ENCODE assay signal across 11 cellular contexts in the genomic region with DNA sequence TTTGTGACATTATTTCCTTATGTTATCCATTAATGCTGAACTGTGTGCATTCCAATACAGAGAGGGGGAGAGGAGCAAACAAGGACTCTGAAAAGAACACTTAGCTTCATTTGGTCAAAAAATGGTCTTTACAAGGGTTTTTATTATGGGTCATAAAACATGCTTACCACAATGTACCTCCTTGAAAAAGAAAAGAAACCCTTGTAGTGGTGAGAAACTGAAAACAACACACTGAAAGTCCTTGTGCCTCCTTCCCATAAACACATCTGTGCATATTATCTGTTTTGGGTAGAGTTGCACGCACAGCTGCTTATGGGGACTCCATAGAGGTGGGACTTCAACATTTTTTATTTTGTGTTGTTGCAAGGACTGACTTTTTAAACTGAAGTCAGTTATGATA.
DNase-seq lines count a peak whose midpoint lies in the region; ATAC-seq and TF ChIP-seq lines count a peak whose summit lies in the region.
"Had no signal": no experiment of that assay in that cellular context is flagged by ENCODE, and none has a peak within 500 bp of the region (broad histone marks: within the 10 kb centered on the region; RNA-seq: fewer than 3 reads in every experiment).

No MANE protein-coding gene starts in this region.

- peaks cover 25 to 38% of the 10 kb centered on the region in 2 donors for H3K36me3 Mint-ChIP-seq in activated T-cell treated with anti-CD3 and anti-CD28 coated beads, Interleukin-2, amount 50 U/mL, for 72 hours (ENCODE audit: insufficient read depth in 2 of 2)
- H3K36me3 Mint-ChIP-seq in stimulated activated naive B cell treated with anti-CD40 and anti-IgM and Interleukin-4, amounts not matched to agents 10 μg/mL and 1 μg/mL and 100 μg/mL, for 72 hours: peaks cover 14 to 29% of the 10 kb centered on the region in 2 donors
- H3K36me3 Mint-ChIP-seq in T-helper 17 cell (ENCODE audit: low read depth): peaks cover 8% of the 10 kb centered on the region

- peaks cover 0 to 8% of the 10 kb centered on the region in 2 donors for H3K4me1 ChIP-seq in right atrium auricular region

- H3K9me3 Mint-ChIP-seq in activated T-cell treated with anti-CD3 and anti-CD28 coated beads, Interleukin-2, amount 50 U/mL, for 72 hours: peaks cover 1 to 2% of the 10 kb centered on the region in 2 donors
- H3K9me3 Mint-ChIP-seq in stimulated activated naive B cell treated with anti-CD40 and anti-IgM and Interleukin-4, amounts not matched to agents 10 μg/mL and 1 μg/mL and 100 μg/mL, for 72 hours: peaks cover 1 to 9% of the 10 kb centered on the region in 2 donors
- H3K9me3 Mint-ChIP-seq: neural crest cell had no signal

- no peak overlapping the region for H3K4me3 ChIP-seq in right atrium auricular region

- H3K27ac ChIP-seq in right atrium auricular region: no peak overlapping the region

- H3K27me3 Mint-ChIP-seq in activated T-cell treated with anti-CD3 and anti-CD28 coated beads, Interleukin-2, amount 50 U/mL, for 72 hours (ENCODE audit: low read depth): no peaks in the 10 kb centered on the region
- H3K27me3 Mint-ChIP-seq in stimulated activated naive B cell treated with anti-CD40 and anti-IgM and Interleukin-4, amounts not matched to agents 10 μg/mL and 1 μg/mL and 100 μg/mL, for 72 hours: no peaks in the 10 kb centered on the region
- no peaks in the 10 kb centered on the region for H3K27me3 Mint-ChIP-seq in T-helper 17 cell

- no peak for TF ChIP-seq CTCF in right atrium auricular region (IDR thresholded peaks at IDR 0.05)

- no peaks in the 10 kb centered on the region for H3K27me3 ChIP-seq in right atrium auricular region

- H3K9me3 ChIP-seq in T-helper 17 cell (ENCODE audit: control insufficient read depth, low read length, poor library complexity, severe bottlenecking) (no peaks in the 10 kb centered on the region), right atrium auricular region (no peaks in the 10 kb centered on the region)

- peak; percentile 38 to 64 for ATAC-seq in activated T-cell treated with anti-CD3 and anti-CD28 coated beads, Interleukin-2, amount 50 U/mL, for 72 hours (replicated peaks in 1 of 2)
- ATAC-seq in GM21737 (IDR thresholded peaks at IDR 0.05; ENCODE audit: unreplicated experiment): peak; percentile 81
- ATAC-seq in HG03342 (IDR thresholded peaks at IDR 0.05; ENCODE audit: unreplicated experiment): peak; percentile 95
- peak; percentile 29 to 69 for ATAC-seq in stimulated activated naive B cell treated with anti-CD40 and anti-IgM and Interleukin-4, amounts not matched to agents 10 μg/mL and 1 μg/mL and 100 μg/mL, for 72 hours (replicated peaks)
- no peak for ATAC-seq in T-helper 17 cell

- peak overlapping the region; percentile 2 for H3K27ac Mint-ChIP-seq in activated T-cell treated with anti-CD3 and anti-CD28 coated beads, Interleukin-2, amount 50 U/mL, for 72 hours
- no peak overlapping the region for H3K27ac Mint-ChIP-seq in stimulated activated naive B cell treated with anti-CD40 and anti-IgM and Interleukin-4, amounts not matched to agents 10 μg/mL and 1 μg/mL and 100 μg/mL, for 72 hours
- H3K27ac Mint-ChIP-seq in T-helper 17 cell: no peak overlapping the region

- no peaks in the 10 kb centered on the region for H3K36me3 ChIP-seq in right atrium auricular region

- H3K4me1 Mint-ChIP-seq in activated T-cell treated with anti-CD3 and anti-CD28 coated beads, Interleukin-2, amount 50 U/mL, for 72 hours (ENCODE audit: low read depth): peaks cover 87% of the 10 kb centered on the region
- peaks cover 19 to 21% of the 10 kb centered on the region in 2 donors for H3K4me1 Mint-ChIP-seq in stimulated activated naive B cell treated with anti-CD40 and anti-IgM and Interleukin-4, amounts not matched to agents 10 μg/mL and 1 μg/mL and 100 μg/mL, for 72 hours
- H3K4me1 Mint-ChIP-seq in T-helper 17 cell: peaks cover 25% of the 10 kb centered on the region

- H3K4me3 Mint-ChIP-seq in activated T-cell treated with anti-CD3 and anti-CD28 coated beads, Interleukin-2, amount 50 U/mL, for 72 hours: peak overlapping the region; percentile 10 to 36
- H3K4me3 Mint-ChIP-seq in stimulated activated naive B cell treated with anti-CD40 and anti-IgM and Interleukin-4, amounts not matched to agents 10 μg/mL and 1 μg/mL and 100 μg/mL, for 72 hours: no peak overlapping the region
- no peak overlapping the region for H3K4me3 Mint-ChIP-seq in T-helper 17 cell
- H3K4me3 Mint-ChIP-seq: neural crest cell had no signal

- no peak for DNase-seq in activated T-cell treated with anti-CD3 and anti-CD28 coated beads, Interleukin-2, amount 50 U/mL, for 72 hours
- no peak for DNase-seq in activated T-cell treated with anti-CD3 and anti-CD28 coated beads, Interleukin-2, amount 50 U/mL, for 1 hour
- no peak for DNase-seq in stimulated activated naive B cell treated with anti-CD40 and anti-IgM and Interleukin-4, amounts not matched to agents 10 μg/mL and 1 μg/mL and 100 μg/mL, for 72 hours
- no peak for DNase-seq in T-helper 17 cell
- DNase-seq in HUDEP-2 (lab: John Stamatoyannopoulos, UW; ENCODE audit: unreplicated experiment in 76 of 76): no peak
- no peak for DNase-seq in right atrium auricular region (ENCODE audit: low spot score)
- DNase-seq: activated CD8-positive, alpha-beta memory T cell treated with anti-CD3 and anti-CD28 coated beads, Interleukin-2, amount 50 U/mL, for 48 hours; SHP77 treated with DMSO at 0.1 percent for 48 hours had no signal

Comparison
In these comparisons a context has a peak if more than half of its experiments do, and no peak if none do; other contexts are left out.
1. H3K4me3 Mint-ChIP-seq: peak in activated T-cell treated with anti-CD3 and anti-CD28 coated beads, Interleukin-2, amount 50 U/mL, for 72 hours (2 of 2); none in stimulated activated naive B cell treated with anti-CD40 and anti-IgM and Interleukin-4, amounts not matched to agents 10 μg/mL and 1 μg/mL and 100 μg/mL, for 72 hours (0 of 2) and T-helper 17 cell (single experiment).